2 cellular contexts compared by ENCODE assay signal in genomic region chr11:111945198-111945597, GRCh38.
TF ChIP-seq lines count a peak whose summit lies in the region.

No MANE protein-coding gene starts in this region.

TF ChIP-seq in A549, 52 proteins besides CTCF, POLR2A, EP300 and RAD21:
- TF ChIP-seq ESRRA (IDR thresholded peaks at IDR 0.05; ENCODE audit: borderline replicate concordance, low read length): no peak
- TF ChIP-seq MAZ (IDR thresholded peaks at IDR 0.05; ENCODE audit: borderline replicate concordance, low read depth, low read length): no peak
- no peak for TF ChIP-seq CBX8 (IDR thresholded peaks at IDR 0.05)
- TF ChIP-seq MAFK (IDR thresholded peaks at IDR 0.05; ENCODE audit: partially characterized antibody): no peak
- no peak for TF ChIP-seq BHLHE40 (IDR thresholded peaks at IDR 0.05; ENCODE audit: low read depth, low read length)
TF ChIP-seq in A549: peak in this region for 0.

TF ChIP-seq in IMR-90, 13 proteins besides CTCF, POLR2A, EP300 and RAD21:
- TF ChIP-seq SMC3 (IDR thresholded peaks at IDR 0.05; ENCODE audit: low read depth, low read length) (no peak), BHLHE40 (IDR thresholded peaks at IDR 0.05; ENCODE audit: low read depth, low read length) (no peak), ELK1 (IDR thresholded peaks at IDR 0.05; ENCODE audit: borderline replicate concordance, low read depth, low read length) (no peak)
